In the genomic region with DNA sequence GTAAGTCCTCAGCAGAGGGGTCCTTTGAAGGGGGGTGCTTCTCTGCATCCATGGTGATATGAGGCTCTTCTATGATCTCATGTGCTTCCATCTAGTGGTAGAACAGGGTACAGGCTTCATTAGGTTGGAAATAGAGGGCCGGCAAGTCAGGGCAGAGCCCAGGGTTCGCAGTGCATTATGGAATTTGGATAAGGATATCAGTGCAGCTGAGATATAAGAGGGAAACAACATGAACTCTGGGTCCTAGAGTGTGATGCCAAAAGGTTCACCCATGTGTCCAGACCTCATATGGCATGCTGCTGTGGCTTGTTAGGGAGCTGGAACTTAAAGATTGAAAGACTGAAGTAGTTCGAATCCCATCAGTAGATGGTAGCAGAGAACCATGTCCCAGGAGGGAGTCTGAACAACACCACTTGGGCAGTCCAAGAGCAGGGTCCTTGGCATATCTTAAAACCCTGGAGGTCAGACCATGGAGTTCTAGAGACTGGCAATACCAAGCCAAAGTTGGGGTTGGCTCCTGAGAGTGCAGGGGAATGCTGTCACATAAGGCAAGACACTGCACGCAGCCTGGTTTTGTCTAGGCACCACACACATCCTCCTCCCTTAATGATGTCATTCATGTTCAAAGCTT, we compare ENCODE assay signal across 1 cellular context.
TF ChIP-seq lines count a peak whose summit lies in the region.

No MANE protein-coding gene starts in this region.

TF ChIP-seq in Ishikawa, 13 proteins besides CTCF, POLR2A, EP300 and RAD21:
- TF ChIP-seq CREB1 (IDR thresholded peaks at IDR 0.05; ENCODE audit: low read depth) (no peak), ZBTB7A (IDR thresholded peaks at IDR 0.05; ENCODE audit: low read depth) (no peak), YY1 (IDR thresholded peaks at IDR 0.05; ENCODE audit: low read depth) (no peak), TAF1 (IDR thresholded peaks at IDR 0.05; ENCODE audit: low read depth) (no peak), EGR1 (IDR thresholded peaks at IDR 0.05) (no peak)
- TF ChIP-seq, protein P1, sequence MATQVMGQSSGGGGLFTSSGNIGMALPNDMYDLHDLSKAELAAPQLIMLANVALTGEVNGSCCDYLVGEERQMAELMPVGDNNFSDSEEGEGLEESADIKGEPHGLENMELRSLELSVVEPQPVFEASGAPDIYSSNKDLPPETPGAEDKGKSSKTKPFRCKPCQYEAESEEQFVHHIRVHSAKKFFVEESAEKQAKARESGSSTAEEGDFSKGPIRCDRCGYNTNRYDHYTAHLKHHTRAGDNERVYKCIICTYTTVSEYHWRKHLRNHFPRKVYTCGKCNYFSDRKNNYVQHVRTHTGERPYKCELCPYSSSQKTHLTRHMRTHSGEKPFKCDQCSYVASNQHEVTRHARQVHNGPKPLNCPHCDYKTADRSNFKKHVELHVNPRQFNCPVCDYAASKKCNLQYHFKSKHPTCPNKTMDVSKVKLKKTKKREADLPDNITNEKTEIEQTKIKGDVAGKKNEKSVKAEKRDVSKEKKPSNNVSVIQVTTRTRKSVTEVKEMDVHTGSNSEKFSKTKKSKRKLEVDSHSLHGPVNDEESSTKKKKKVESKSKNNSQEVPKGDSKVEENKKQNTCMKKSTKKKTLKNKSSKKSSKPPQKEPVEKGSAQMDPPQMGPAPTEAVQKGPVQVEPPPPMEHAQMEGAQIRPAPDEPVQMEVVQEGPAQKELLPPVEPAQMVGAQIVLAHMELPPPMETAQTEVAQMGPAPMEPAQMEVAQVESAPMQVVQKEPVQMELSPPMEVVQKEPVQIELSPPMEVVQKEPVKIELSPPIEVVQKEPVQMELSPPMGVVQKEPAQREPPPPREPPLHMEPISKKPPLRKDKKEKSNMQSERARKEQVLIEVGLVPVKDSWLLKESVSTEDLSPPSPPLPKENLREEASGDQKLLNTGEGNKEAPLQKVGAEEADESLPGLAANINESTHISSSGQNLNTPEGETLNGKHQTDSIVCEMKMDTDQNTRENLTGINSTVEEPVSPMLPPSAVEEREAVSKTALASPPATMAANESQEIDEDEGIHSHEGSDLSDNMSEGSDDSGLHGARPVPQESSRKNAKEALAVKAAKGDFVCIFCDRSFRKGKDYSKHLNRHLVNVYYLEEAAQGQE (IDR thresholded peaks at IDR 0.05; ENCODE audit: low read depth), result no peak
